In genomic region chr7:77415474-77415821, GRCh38 we compare ENCODE assay signal across 8 cellular contexts. TPM values are rescaled to one million over a fixed set of nuclear protein-coding genes. Genes with fewer than 3 reads are reported as not detected.
DNase-seq lines count a peak whose midpoint lies in the region; ATAC-seq, FAIRE-seq and TF ChIP-seq lines count a peak whose summit lies in the region.

No MANE protein-coding gene starts in this region.

- peak overlapping the region; percentile 91 for H3K27ac Mint-ChIP-seq in stimulated activated naive B cell treated with anti-CD40 and anti-IgM and Interleukin-4, amounts not matched to agents 10 μg/mL and 1 μg/mL and 100 μg/mL, for 72 hours

- no peak for TF ChIP-seq CTCF in astrocyte of the cerebellum (IDR thresholded peaks at IDR 0.05; ENCODE audit: low read depth, low read length, missing control alignments)

- no peaks in the 10 kb centered on the region for H3K27me3 Mint-ChIP-seq in stimulated activated naive B cell treated with anti-CD40 and anti-IgM and Interleukin-4, amounts not matched to agents 10 μg/mL and 1 μg/mL and 100 μg/mL, for 72 hours

- DNase-seq in GM12892 (ENCODE audit: insufficient read length) = peak; percentile 40
- DNase-seq in NAMALWA (ENCODE audit: low spot score) = peak; percentile 69
- no peak for DNase-seq in astrocyte of the cerebellum (ENCODE audit: low read depth)
- peak; percentile 45 for DNase-seq in iPS-NIHi11 (ENCODE audit: low spot score)
- DNase-seq in stimulated activated naive B cell treated with anti-CD40 and anti-IgM and Interleukin-4, amounts not matched to agents 10 μg/mL and 1 μg/mL and 100 μg/mL, for 72 hours = peak; percentile 64
- DNase-seq in NCI-H1417 treated with DMSO at 0.1 percent for 48 hours (lab: John Stamatoyannopoulos, UW) = no peak
- DNase-seq in NK-92 (lab: John Stamatoyannopoulos, UW; ENCODE audit: unreplicated experiment) = no peak

- H3K4me3 ChIP-seq in astrocyte of the cerebellum (ENCODE audit: low read depth, low read length) = peak overlapping the region; percentile 39

- peak; percentile 17 for FAIRE-seq in GM12892 (lab: Jason Lieb, UNC)

- peaks cover 3% of the 10 kb centered on the region in 2 donors for H3K36me3 Mint-ChIP-seq in stimulated activated naive B cell treated with anti-CD40 and anti-IgM and Interleukin-4, amounts not matched to agents 10 μg/mL and 1 μg/mL and 100 μg/mL, for 72 hours

- peaks cover 27 to 66% of the 10 kb centered on the region in 2 donors for H3K4me1 Mint-ChIP-seq in stimulated activated naive B cell treated with anti-CD40 and anti-IgM and Interleukin-4, amounts not matched to agents 10 μg/mL and 1 μg/mL and 100 μg/mL, for 72 hours

- 0 out of 2 replicates have a peak, but pooled peaks have one; percentile 0 for TF ChIP-seq POLR2A in GM12892 (IDR thresholded peaks at IDR 0.05; ENCODE audit: low read depth, low read length)

- peak overlapping the region; percentile 77 to 86 for H3K4me3 Mint-ChIP-seq in stimulated activated naive B cell treated with anti-CD40 and anti-IgM and Interleukin-4, amounts not matched to agents 10 μg/mL and 1 μg/mL and 100 μg/mL, for 72 hours

- H3K9me3 Mint-ChIP-seq in stimulated activated naive B cell treated with anti-CD40 and anti-IgM and Interleukin-4, amounts not matched to agents 10 μg/mL and 1 μg/mL and 100 μg/mL, for 72 hours = no peaks in the 10 kb centered on the region

- in situ Hi-C loops in astrocyte of the cerebellum (cut with HindIII; ENCODE audit: low sequenced_read_pairs) = no loop called here

- ATAC-seq in GM21723 (IDR thresholded peaks at IDR 0.05; ENCODE audit: unreplicated experiment) = peak; percentile 42
- peak; percentile 67 to 72 for ATAC-seq in stimulated activated naive B cell treated with anti-CD40 and anti-IgM and Interleukin-4, amounts not matched to agents 10 μg/mL and 1 μg/mL and 100 μg/mL, for 72 hours (replicated peaks)

RNA-seq across cellular contexts. Expression of gene GSAP, which starts 0.7 kb away (rescaled TPM):
- polyA plus RNA-seq in GM12892 (2012; ENCODE audit: missing spikeins) = 10.1 TPM

Comparison
In these comparisons a context has a peak if more than half of its experiments do, and no peak if none do; other contexts are left out.
1. DNase-seq: peak in GM12892 (single experiment), NAMALWA (single experiment), iPS-NIHi11 (single experiment) and stimulated activated naive B cell treated with anti-CD40 and anti-IgM and Interleukin-4, amounts not matched to agents 10 μg/mL and 1 μg/mL and 100 μg/mL, for 72 hours (single experiment); none in astrocyte of the cerebellum (single experiment), NCI-H1417 treated with DMSO at 0.1 percent for 48 hours (single experiment) and NK-92 (single experiment).